9 cellular contexts compared by ENCODE assay signal in the genomic region with DNA sequence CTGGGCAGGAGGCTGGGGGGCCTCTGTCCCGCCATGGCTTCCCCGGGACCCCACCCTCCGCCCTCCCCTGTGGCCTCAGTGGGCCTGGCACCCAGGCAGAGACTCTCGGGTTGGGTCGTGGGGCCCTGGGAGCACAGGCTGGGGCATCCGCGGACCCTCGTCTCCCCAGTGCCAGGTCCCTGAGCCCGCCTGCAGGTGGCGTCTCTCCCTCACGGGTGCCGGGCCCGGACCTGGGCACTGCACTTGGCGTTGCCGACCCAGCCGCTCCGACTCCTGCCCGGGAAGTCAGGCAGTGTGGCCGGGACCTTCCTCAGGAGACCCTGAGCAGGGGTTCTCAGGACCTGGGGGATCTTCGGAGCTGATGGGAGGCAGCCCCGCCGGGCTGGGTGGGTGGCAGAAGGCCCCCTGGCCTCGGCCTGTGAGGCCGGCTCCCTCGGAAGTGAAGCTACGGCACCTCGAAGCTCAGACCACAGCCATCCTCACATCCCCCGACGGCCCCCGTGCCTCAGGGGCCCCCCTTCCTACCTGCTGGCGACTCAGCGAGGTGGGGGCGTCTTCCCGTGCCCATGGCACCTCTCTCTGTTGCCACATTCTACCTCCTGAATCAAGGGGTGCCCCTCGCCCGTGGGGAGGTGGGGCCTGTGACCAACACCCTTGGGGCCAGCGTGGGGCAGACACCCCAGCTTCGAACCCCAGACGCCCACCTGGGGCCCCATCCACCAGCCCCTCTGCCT. TPM values are rescaled to one million over a fixed set of nuclear protein-coding genes. Genes with fewer than 3 reads are reported as not detected.
A peak's percentile ranks its signal among the peaks of the same experiment; 100 is the strongest.
DNase-seq lines count a peak whose midpoint lies in the region; ATAC-seq and TF ChIP-seq lines count a peak whose summit lies in the region.
"Had no signal": no experiment of that assay in that cellular context is flagged by ENCODE, and none has a peak within 500 bp of the region (broad histone marks: within the 10 kb centered on the region; RNA-seq: fewer than 3 reads in every experiment).

No MANE protein-coding gene starts in this region.

- peaks cover 11% of the 10 kb centered on the region for H3K4me1 Mint-ChIP-seq in activated T-cell treated with anti-CD3 and anti-CD28 coated beads, Interleukin-2, amount 50 U/mL, for 72 hours (ENCODE audit: low read depth)
- H3K4me1 Mint-ChIP-seq in nephron progenitor cell, result peaks cover 25% of the 10 kb centered on the region
- peaks cover 19 to 31% of the 10 kb centered on the region in 2 donors for H3K4me1 Mint-ChIP-seq in stimulated activated naive B cell treated with anti-CD40 and anti-IgM and Interleukin-4, amounts not matched to agents 10 μg/mL and 1 μg/mL and 100 μg/mL, for 72 hours

- peak; percentile 61 for TF ChIP-seq CTCF in fibroblast of mammary gland (conservative IDR thresholded peaks at IDR 0.05; ENCODE audit: control insufficient read depth, insufficient read depth, low read depth, low read length)
- peak; percentile 79 for TF ChIP-seq CTCF in nephron progenitor cell (IDR thresholded peaks at IDR 0.05)

- no peak overlapping the region for H3K4me3 ChIP-seq in fibroblast of mammary gland (ENCODE audit: control insufficient read depth, low read depth, low read length)

- H3K9me3 Mint-ChIP-seq in activated T-cell treated with anti-CD3 and anti-CD28 coated beads, Interleukin-2, amount 50 U/mL, for 72 hours, result peaks cover 8 to 9% of the 10 kb centered on the region in 2 donors
- peaks cover 4% of the 10 kb centered on the region for H3K9me3 Mint-ChIP-seq in nephron progenitor cell
- H3K9me3 Mint-ChIP-seq in stimulated activated naive B cell treated with anti-CD40 and anti-IgM and Interleukin-4, amounts not matched to agents 10 μg/mL and 1 μg/mL and 100 μg/mL, for 72 hours, result peaks cover 6 to 7% of the 10 kb centered on the region in 2 donors
- H3K9me3 Mint-ChIP-seq: stimulated activated naive CD8-positive, alpha-beta T cell treated with anti-CD3 and anti-CD28 coated beads, Interleukin-15, Interleukin-2, amounts not matched to agents 100 ng/mL and 50 ng/mL, for 24 hours had no signal

- ATAC-seq in HG03196 (IDR thresholded peaks at IDR 0.05; ENCODE audit: unreplicated experiment) (peak; percentile 56), HG02840 (IDR thresholded peaks at IDR 0.05; ENCODE audit: low FRiP score, unreplicated experiment) (no peak)
- ATAC-seq in activated T-cell treated with anti-CD3 and anti-CD28 coated beads, Interleukin-2, amount 50 U/mL, for 72 hours (replicated peaks in 1 of 2), result peak; percentile 96 to 97
- ATAC-seq in stimulated activated naive B cell treated with anti-CD40 and anti-IgM and Interleukin-4, amounts not matched to agents 10 μg/mL and 1 μg/mL and 100 μg/mL, for 72 hours (replicated peaks), result peak; percentile 97

- peak; percentile 24 for DNase-seq in GF-D8 (lab: John Stamatoyannopoulos, UW)
- DNase-seq in activated T-cell treated with anti-CD3 and anti-CD28 coated beads, Interleukin-2, amount 50 U/mL, for 72 hours, result peak; percentile 89 to 92
- DNase-seq in fibroblast of mammary gland (ENCODE audit: low read depth), result peak; percentile 57
- peak; percentile 88 for DNase-seq in nephron progenitor cell
- DNase-seq in stimulated activated naive B cell treated with anti-CD40 and anti-IgM and Interleukin-4, amounts not matched to agents 10 μg/mL and 1 μg/mL and 100 μg/mL, for 72 hours, result peak; percentile 75

- peaks cover 4 to 5% of the 10 kb centered on the region in 2 donors for H3K36me3 Mint-ChIP-seq in activated T-cell treated with anti-CD3 and anti-CD28 coated beads, Interleukin-2, amount 50 U/mL, for 72 hours (ENCODE audit: insufficient read depth in 2 of 2)
- no peaks in the 10 kb centered on the region for H3K36me3 Mint-ChIP-seq in nephron progenitor cell (ENCODE audit: low read depth)
- peaks cover 4 to 5% of the 10 kb centered on the region in 2 donors for H3K36me3 Mint-ChIP-seq in stimulated activated naive B cell treated with anti-CD40 and anti-IgM and Interleukin-4, amounts not matched to agents 10 μg/mL and 1 μg/mL and 100 μg/mL, for 72 hours

- peaks cover 10% of the 10 kb centered on the region for H3K27me3 Mint-ChIP-seq in activated T-cell treated with anti-CD3 and anti-CD28 coated beads, Interleukin-2, amount 50 U/mL, for 72 hours (ENCODE audit: low read depth)
- H3K27me3 Mint-ChIP-seq in nephron progenitor cell (ENCODE audit: low read depth, poor library complexity), result peaks cover 41% of the 10 kb centered on the region
- peaks cover 0 to 9% of the 10 kb centered on the region in 2 donors for H3K27me3 Mint-ChIP-seq in stimulated activated naive B cell treated with anti-CD40 and anti-IgM and Interleukin-4, amounts not matched to agents 10 μg/mL and 1 μg/mL and 100 μg/mL, for 72 hours

- H3K4me3 Mint-ChIP-seq in activated T-cell treated with anti-CD3 and anti-CD28 coated beads, Interleukin-2, amount 50 U/mL, for 72 hours, result peak overlapping the region; percentile 36 to 75
- H3K4me3 Mint-ChIP-seq in nephron progenitor cell, result no peak overlapping the region
- peak overlapping the region; percentile 46 to 66 for H3K4me3 Mint-ChIP-seq in stimulated activated naive B cell treated with anti-CD40 and anti-IgM and Interleukin-4, amounts not matched to agents 10 μg/mL and 1 μg/mL and 100 μg/mL, for 72 hours
- H3K4me3 Mint-ChIP-seq: stimulated activated naive CD8-positive, alpha-beta T cell treated with anti-CD3 and anti-CD28 coated beads, Interleukin-15, Interleukin-2, amounts not matched to agents 100 ng/mL and 50 ng/mL, for 24 hours had no signal

- H3K27ac Mint-ChIP-seq in activated T-cell treated with anti-CD3 and anti-CD28 coated beads, Interleukin-2, amount 50 U/mL, for 72 hours, result no peak overlapping the region
- no peak overlapping the region for H3K27ac Mint-ChIP-seq in nephron progenitor cell
- H3K27ac Mint-ChIP-seq in stimulated activated naive B cell treated with anti-CD40 and anti-IgM and Interleukin-4, amounts not matched to agents 10 μg/mL and 1 μg/mL and 100 μg/mL, for 72 hours, result peak overlapping the region; percentile 62
- H3K27ac Mint-ChIP-seq: stimulated activated naive CD8-positive, alpha-beta T cell treated with anti-CD3 and anti-CD28 coated beads, Interleukin-15, Interleukin-2, amounts not matched to agents 100 ng/mL and 50 ng/mL, for 24 hours had no signal

TF ChIP-seq in PFSK-1, 5 proteins besides CTCF, POLR2A, EP300 and RAD21:
- TF ChIP-seq REST (IDR thresholded peaks at IDR 0.05; ENCODE audit: insufficient read depth in 1 of 2, low read depth in 2 of 2, low read length in 2 of 2) (no peak), TAF1 (IDR thresholded peaks at IDR 0.05; ENCODE audit: borderline replicate concordance, insufficient read depth, low read length) (no peak), FOXP2 (optimal IDR thresholded peaks at IDR 0.05; ENCODE audit: borderline replicate concordance, extremely low read depth, extremely low read length, insufficient read depth) (peak; percentile 58)
TF ChIP-seq in PFSK-1: peak in this region for 1.

RNA-seq across cellular contexts. Expression of gene C1orf159, which starts 6.4 kb away (rescaled TPM):
- polyA plus RNA-seq in PFSK-1 (2012; ENCODE audit: insufficient read length, low read depth), result 19.9 TPM
- 10 to 100 TPM; 18.0 to 18.6 TPM for total RNA-seq in activated T-cell treated with anti-CD3 and anti-CD28 coated beads, Interleukin-2, amount 50 U/mL, for 72 hours

RNA-seq across cellular contexts. Expression of gene RNF223, which starts 48.1 kb away (rescaled TPM):
- polyA plus RNA-seq in PFSK-1 (2012; ENCODE audit: insufficient read length, low read depth), result not detected
- total RNA-seq in activated T-cell treated with anti-CD3 and anti-CD28 coated beads, Interleukin-2, amount 50 U/mL, for 72 hours, result under 1 TPM in 1 of 2 donors, not detected in 1; 0.12 TPM

RNA-seq across cellular contexts. Expression of gene TTLL10, which starts 51.4 kb away (rescaled TPM):
- not detected for polyA plus RNA-seq in PFSK-1 (2012; ENCODE audit: insufficient read length, low read depth)
- total RNA-seq in activated T-cell treated with anti-CD3 and anti-CD28 coated beads, Interleukin-2, amount 50 U/mL, for 72 hours, result under 1 TPM in 1 of 2 donors, not detected in 1; 0.36 TPM

Comparison
In these comparisons a context has a peak if more than half of its experiments do, and no peak if none do; other contexts are left out.
1. DNase-seq: peak in every context shown above with its lines; median percentile 90 in activated T-cell treated with anti-CD3 and anti-CD28 coated beads, Interleukin-2, amount 50 U/mL, for 72 hours; 88 in nephron progenitor cell; 75 in stimulated activated naive B cell treated with anti-CD40 and anti-IgM and Interleukin-4, amounts not matched to agents 10 μg/mL and 1 μg/mL and 100 μg/mL, for 72 hours; 57 in fibroblast of mammary gland; 24 in GF-D8.